Comparison of ENCODE assay signal across 8 cellular contexts in genomic region chr19:37778613-37779138, GRCh38. TPM values are rescaled to one million over a fixed set of nuclear protein-coding genes. Genes with fewer than 3 reads are reported as not detected.
DNase-seq lines count a peak whose midpoint lies in the region; ATAC-seq and TF ChIP-seq lines count a peak whose summit lies in the region.

No MANE protein-coding gene starts in this region.

- intact Hi-C loops in activated T-helper 1 cell treated with anti-CD3 and anti-CD28 coated beads, Interleukin-12 subunit alpha, Interleukin-12 subunit beta, Interleukin-2, Interleukin-4 antibody, amounts not matched to agents 30 ng/mL and 10 ng/mL and 1 ng/mL, durations not matched to agents 14 hours and 24 hours and 36 hours (cut with micrococcal nuclease) = loop anchor here (1.0 to 5.0 kb wide), 9 partner anchors 59 to 1112 kb away; partner anchors contain the start of genes SIPA1L3, ZFP30, ZNF461 and ZNF527

- peak overlapping the region; percentile 86 for H3K27ac Mint-ChIP-seq in activated T-helper 1 cell treated with anti-CD3 and anti-CD28 coated beads, Interleukin-12 subunit alpha, Interleukin-12 subunit beta, Interleukin-2, Interleukin-4 antibody, amounts not matched to agents 30 ng/mL and 10 ng/mL and 1 ng/mL, durations not matched to agents 14 hours and 24 hours and 36 hours

- H3K4me1 Mint-ChIP-seq in activated T-helper 1 cell treated with anti-CD3 and anti-CD28 coated beads, Interleukin-12 subunit alpha, Interleukin-12 subunit beta, Interleukin-2, Interleukin-4 antibody, amounts not matched to agents 30 ng/mL and 10 ng/mL and 1 ng/mL, durations not matched to agents 14 hours and 24 hours and 36 hours (ENCODE audit: low read depth) = peaks cover 15% of the 10 kb centered on the region

- peaks cover 20% of the 10 kb centered on the region for H3K36me3 Mint-ChIP-seq in activated T-helper 1 cell treated with anti-CD3 and anti-CD28 coated beads, Interleukin-12 subunit alpha, Interleukin-12 subunit beta, Interleukin-2, Interleukin-4 antibody, amounts not matched to agents 30 ng/mL and 10 ng/mL and 1 ng/mL, durations not matched to agents 14 hours and 24 hours and 36 hours (ENCODE audit: low read depth)

- H3K4me3 Mint-ChIP-seq in activated T-helper 1 cell treated with anti-CD3 and anti-CD28 coated beads, Interleukin-12 subunit alpha, Interleukin-12 subunit beta, Interleukin-2, Interleukin-4 antibody, amounts not matched to agents 30 ng/mL and 10 ng/mL and 1 ng/mL, durations not matched to agents 14 hours and 24 hours and 36 hours = peak overlapping the region; percentile 95

- no peaks in the 10 kb centered on the region for H3K27me3 Mint-ChIP-seq in activated T-helper 1 cell treated with anti-CD3 and anti-CD28 coated beads, Interleukin-12 subunit alpha, Interleukin-12 subunit beta, Interleukin-2, Interleukin-4 antibody, amounts not matched to agents 30 ng/mL and 10 ng/mL and 1 ng/mL, durations not matched to agents 14 hours and 24 hours and 36 hours (ENCODE audit: insufficient read depth)

- H3K4me3 ChIP-seq in iPS-11a (ENCODE audit: low read depth, low read length) = peak overlapping the region; percentile 72
- peak overlapping the region; percentile 57 to 75 (median 62) for H3K4me3 ChIP-seq in skin epidermis

- peak; percentile 59 for DNase-seq in DMS 273 (lab: John Stamatoyannopoulos, UW; ENCODE audit: unreplicated experiment)
- DNase-seq in activated T-helper 1 cell treated with anti-CD3 and anti-CD28 coated beads, Interleukin-12 subunit alpha, Interleukin-12 subunit beta, Interleukin-2, Interleukin-4 antibody, amounts not matched to agents 30 ng/mL and 10 ng/mL and 1 ng/mL, durations not matched to agents 14 hours and 24 hours and 36 hours (ENCODE audit: low spot score) = no peak
- DNase-seq in UCSD-AML1 (lab: John Stamatoyannopoulos, UW; ENCODE audit: unreplicated experiment) = no peak

- peak overlapping the region in 20 of 21 experiments; percentile 60 to 92 (median 86) for H3K27ac ChIP-seq in skin epidermis

- no peak for TF ChIP-seq POLR2A in GM18505 (IDR thresholded peaks at IDR 0.05; ENCODE audit: borderline replicate concordance, extremely low read depth, insufficient read depth, insufficient read length)

- peaks cover 39% of the 10 kb centered on the region for H3K9me3 Mint-ChIP-seq in activated T-helper 1 cell treated with anti-CD3 and anti-CD28 coated beads, Interleukin-12 subunit alpha, Interleukin-12 subunit beta, Interleukin-2, Interleukin-4 antibody, amounts not matched to agents 30 ng/mL and 10 ng/mL and 1 ng/mL, durations not matched to agents 14 hours and 24 hours and 36 hours

- ATAC-seq in HG02943 (IDR thresholded peaks at IDR 0.05; ENCODE audit: low read depth, unreplicated experiment) = peak; percentile 17
- ATAC-seq in GM18505 (IDR thresholded peaks at IDR 0.05; ENCODE audit: unreplicated experiment) = no peak
- ATAC-seq in GM21529 (IDR thresholded peaks at IDR 0.05; ENCODE audit: unreplicated experiment) = no peak

RNA-seq across cellular contexts. Expression of gene ZNF573, which starts 0.7 kb away (rescaled TPM):
- total RNA-seq in activated T-helper 1 cell treated with anti-CD3 and anti-CD28 coated beads, Interleukin-12 subunit alpha, Interleukin-12 subunit beta, Interleukin-2, Interleukin-4 antibody, amounts not matched to agents 30 ng/mL and 10 ng/mL and 1 ng/mL, durations not matched to agents 14 hours and 24 hours and 36 hours = 3.7 and 5.6 TPM in 2 replicates

RNA-seq across cellular contexts. Expression of gene ZNF607, which starts 59.1 kb away (rescaled TPM):
- 1.9 and 2.4 TPM in 2 replicates for total RNA-seq in activated T-helper 1 cell treated with anti-CD3 and anti-CD28 coated beads, Interleukin-12 subunit alpha, Interleukin-12 subunit beta, Interleukin-2, Interleukin-4 antibody, amounts not matched to agents 30 ng/mL and 10 ng/mL and 1 ng/mL, durations not matched to agents 14 hours and 24 hours and 36 hours
